In the genomic region with DNA sequence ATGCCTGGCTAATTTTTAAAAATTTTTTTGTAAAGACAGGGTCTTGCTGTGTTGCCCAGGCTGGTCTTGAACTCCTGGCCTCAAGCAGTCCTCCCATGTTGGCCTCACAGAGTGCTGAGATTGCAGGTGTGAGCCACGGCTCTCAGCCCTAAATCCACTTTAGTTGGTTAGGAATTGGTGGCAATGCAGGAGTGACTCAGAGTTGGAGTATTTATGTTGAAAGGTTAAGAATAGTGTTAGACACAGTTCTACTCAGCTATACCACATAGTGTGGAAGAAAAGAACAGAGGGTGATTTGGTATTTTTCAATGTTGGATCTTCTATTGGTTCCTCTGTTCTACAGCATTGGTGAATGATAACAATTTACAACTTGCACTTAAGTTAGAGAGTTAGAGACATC, we compare ENCODE assay signal across 24 cellular contexts.
"Had no signal": no experiment of that assay in that cellular context is flagged by ENCODE, and none has a peak within 500 bp of the region (broad histone marks: within the 10 kb centered on the region; RNA-seq: fewer than 3 reads in every experiment).

No MANE protein-coding gene starts in this region.

- H3K9me3 Mint-ChIP-seq: activated B cell treated with CpG ODN at 0.5 μM for 24 hours; activated naive CD8-positive, alpha-beta T cell treated with anti-CD3 and anti-CD28 coated beads, Interleukin-2, amount 10 ng/mL, durations not matched to agents 7 days and 5 days; brain; naive thymus-derived CD4-positive, alpha-beta T cell; neural progenitor cell; T-helper 2 cell treated with Interferon-gamma antibody and Interleukin-4, amounts not matched to agents 5 μg/mL and 100 μg/mL, for 36 hours had no signal

- H3K4me1 Mint-ChIP-seq: neural progenitor cell had no signal

- ATAC-seq: mucosa of descending colon; naive thymus-derived CD4-positive, alpha-beta T cell; right cardiac atrium had no signal

- DNase-seq: activated B cell treated with CpG ODN at 0.5 μM for 24 hours; activated CD4-positive, alpha-beta T cell treated with anti-CD3 and anti-CD28 coated beads, Interleukin-2, amount 50 U/mL, for 1 hour; activated CD8-positive, alpha-beta memory T cell treated with anti-CD3 and anti-CD28 coated beads for 24 hours; activated CD8-positive, alpha-beta memory T cell treated with anti-CD3 and anti-CD28 coated beads, Interleukin-2, amount 50 U/mL, for 48 hours; activated gamma-delta T cell; activated naive CD8-positive, alpha-beta T cell treated with anti-CD3 and anti-CD28 coated beads, Interleukin-2, amount 10 ng/mL, durations not matched to agents 7 days and 5 days; anterior cingulate cortex; caudate nucleus; dorsolateral prefrontal cortex; foreskin melanocyte; glutamatergic neuron; hypothalamus; kidney; left ventricle myocardium inferior; mammary epithelial cell; mucosa of descending colon; naive thymus-derived CD4-positive, alpha-beta T cell; right cardiac atrium; stimulated activated CD4-positive, alpha-beta T cell treated with anti-CD3 and anti-CD28 coated beads, Interleukin-15, amount 100 ng/mL, for 24 hours; stimulated activated CD4-positive, alpha-beta T cell treated with anti-CD3 and anti-CD28 coated beads, Interleukin-2, amount 100 ng/mL, for 48 hours; stomach had no signal

- H3K27me3 Mint-ChIP-seq: activated B cell treated with CpG ODN at 0.5 μM for 24 hours; activated naive CD8-positive, alpha-beta T cell treated with anti-CD3 and anti-CD28 coated beads, Interleukin-2, amount 10 ng/mL, durations not matched to agents 7 days and 5 days; brain; naive thymus-derived CD4-positive, alpha-beta T cell had no signal

- H3K27ac Mint-ChIP-seq: activated B cell treated with CpG ODN at 0.5 μM for 24 hours; activated naive CD8-positive, alpha-beta T cell treated with anti-CD3 and anti-CD28 coated beads, Interleukin-2, amount 10 ng/mL, durations not matched to agents 7 days and 5 days; brain; naive thymus-derived CD4-positive, alpha-beta T cell; neural progenitor cell; T-helper 2 cell treated with Interferon-gamma antibody and Interleukin-4, amounts not matched to agents 5 μg/mL and 100 μg/mL, for 36 hours had no signal

- H3K4me3 Mint-ChIP-seq: activated B cell treated with CpG ODN at 0.5 μM for 24 hours; activated naive CD8-positive, alpha-beta T cell treated with anti-CD3 and anti-CD28 coated beads, Interleukin-2, amount 10 ng/mL, durations not matched to agents 7 days and 5 days; brain; naive thymus-derived CD4-positive, alpha-beta T cell; neural progenitor cell; T-helper 2 cell treated with Interferon-gamma antibody and Interleukin-4, amounts not matched to agents 5 μg/mL and 100 μg/mL, for 36 hours had no signal
